In genomic region chr1:62299426-62300200, GRCh38 we compare ENCODE assay signal across 16 cellular contexts. TPM values are rescaled to one million over a fixed set of nuclear protein-coding genes. Genes with fewer than 3 reads are reported as not detected.
A peak's percentile ranks its signal among the peaks of the same experiment; 100 is the strongest.
DNase-seq lines count a peak whose midpoint lies in the region; ATAC-seq and TF ChIP-seq lines count a peak whose summit lies in the region.
"Had no signal": no experiment of that assay in that cellular context is flagged by ENCODE, and none has a peak within 500 bp of the region (broad histone marks: within the 10 kb centered on the region; RNA-seq: fewer than 3 reads in every experiment).

No MANE protein-coding gene starts in this region.

- peaks cover 11% of the 10 kb centered on the region for H3K4me1 ChIP-seq in vagina
- H3K4me1 ChIP-seq: upper lobe of right lung had no signal

- no peaks in the 10 kb centered on the region for H3K27me3 Mint-ChIP-seq in activated naive CD8-positive, alpha-beta T cell treated with anti-CD3 and anti-CD28 coated beads for 36 hours

- H3K27ac Mint-ChIP-seq in activated naive CD8-positive, alpha-beta T cell treated with anti-CD3 and anti-CD28 coated beads for 36 hours: no peak overlapping the region

- H3K27me3 ChIP-seq in vagina: no peaks in the 10 kb centered on the region
- H3K27me3 ChIP-seq: upper lobe of right lung had no signal

- peak overlapping the region; percentile 37; the same call in 1 of the 2 replicates for H3K27ac ChIP-seq in VCaP
- no peak overlapping the region for H3K27ac ChIP-seq in vagina
- H3K27ac ChIP-seq: skin epidermis, upper lobe of right lung had no signal

- H3K36me3 ChIP-seq in vagina: no peaks in the 10 kb centered on the region
- H3K36me3 ChIP-seq: upper lobe of right lung had no signal

- peak; percentile 47 for ATAC-seq in left lobe of liver
- ATAC-seq: HCT116, upper lobe of right lung had no signal

- TF ChIP-seq POLR2A in vagina (IDR thresholded peaks at IDR 0.05): no peak

- H3K9me3 Mint-ChIP-seq in activated naive CD8-positive, alpha-beta T cell treated with anti-CD3 and anti-CD28 coated beads for 36 hours: no peaks in the 10 kb centered on the region

- DNase-seq in NCI-H2196 (lab: John Stamatoyannopoulos, UW; ENCODE audit: unreplicated experiment) (peak; percentile 23), NCI-H2196 treated with DMSO at 0.1 percent for 48 hours (lab: John Stamatoyannopoulos, UW; ENCODE audit: unreplicated experiment) (no peak), left lobe of liver (ENCODE audit: low spot score) (no peak), superior temporal gyrus (ENCODE audit: extremely low spot score) (peak; percentile 54), vagina (ENCODE audit: extremely low spot score in 2 of 2) (no peak)
- no peak for DNase-seq in activated naive CD8-positive, alpha-beta T cell treated with anti-CD3 and anti-CD28 coated beads for 36 hours
- DNase-seq in activated effector memory CD4-positive, alpha-beta T cell treated with Interleukin-2 at 50 U/mL for 16 hours: no peak
- DNase-seq: activated CD8-positive, alpha-beta memory T cell treated with anti-CD3 and anti-CD28 coated beads, Interleukin-2, amount 50 U/mL, for 4 hours; IMR-90; NCI-H2171; upper lobe of right lung had no signal

- peaks cover 8% of the 10 kb centered on the region for H3K4me1 Mint-ChIP-seq in activated naive CD8-positive, alpha-beta T cell treated with anti-CD3 and anti-CD28 coated beads for 36 hours

- no peak overlapping the region for H3K4me3 ChIP-seq in vagina
- H3K4me3 ChIP-seq: skin epidermis, upper lobe of right lung had no signal

- TF ChIP-seq CTCF in VCaP (conservative IDR thresholded peaks at IDR 0.05) (no peak), vagina (IDR thresholded peaks at IDR 0.05) (no peak)

- no peaks in the 10 kb centered on the region for H3K9me3 ChIP-seq in vagina
- H3K9me3 ChIP-seq: upper lobe of right lung had no signal

- intact Hi-C loops in vagina (cut with DNase I): no loop called here

- H3K36me3 Mint-ChIP-seq in activated naive CD8-positive, alpha-beta T cell treated with anti-CD3 and anti-CD28 coated beads for 36 hours: no peaks in the 10 kb centered on the region

- no peak overlapping the region for H3K4me3 Mint-ChIP-seq in activated naive CD8-positive, alpha-beta T cell treated with anti-CD3 and anti-CD28 coated beads for 36 hours

RNA-seq across cellular contexts. Expression of gene KANK4, which starts 19.6 kb away (rescaled TPM):
- total RNA-seq in left lobe of liver (2.4 TPM), vagina (1.2 TPM)
- not detected for total RNA-seq in activated naive CD8-positive, alpha-beta T cell treated with anti-CD3 and anti-CD28 coated beads for 36 hours
- total RNA-seq: endothelial cell of umbilical vein, IMR-90, mononuclear cell had no signal

Comparison
In these comparisons a context has a peak if more than half of its experiments do, and no peak if none do; other contexts are left out.
1. DNase-seq: peak in NCI-H2196 (single experiment) and superior temporal gyrus (single experiment); none in NCI-H2196 treated with DMSO at 0.1 percent for 48 hours (single experiment), left lobe of liver (single experiment), vagina (0 of 2), activated naive CD8-positive, alpha-beta T cell treated with anti-CD3 and anti-CD28 coated beads for 36 hours (single experiment) and activated effector memory CD4-positive, alpha-beta T cell treated with Interleukin-2 at 50 U/mL for 16 hours (single experiment).